Comparison of ENCODE assay signal across 9 cellular contexts in the genomic region with DNA sequence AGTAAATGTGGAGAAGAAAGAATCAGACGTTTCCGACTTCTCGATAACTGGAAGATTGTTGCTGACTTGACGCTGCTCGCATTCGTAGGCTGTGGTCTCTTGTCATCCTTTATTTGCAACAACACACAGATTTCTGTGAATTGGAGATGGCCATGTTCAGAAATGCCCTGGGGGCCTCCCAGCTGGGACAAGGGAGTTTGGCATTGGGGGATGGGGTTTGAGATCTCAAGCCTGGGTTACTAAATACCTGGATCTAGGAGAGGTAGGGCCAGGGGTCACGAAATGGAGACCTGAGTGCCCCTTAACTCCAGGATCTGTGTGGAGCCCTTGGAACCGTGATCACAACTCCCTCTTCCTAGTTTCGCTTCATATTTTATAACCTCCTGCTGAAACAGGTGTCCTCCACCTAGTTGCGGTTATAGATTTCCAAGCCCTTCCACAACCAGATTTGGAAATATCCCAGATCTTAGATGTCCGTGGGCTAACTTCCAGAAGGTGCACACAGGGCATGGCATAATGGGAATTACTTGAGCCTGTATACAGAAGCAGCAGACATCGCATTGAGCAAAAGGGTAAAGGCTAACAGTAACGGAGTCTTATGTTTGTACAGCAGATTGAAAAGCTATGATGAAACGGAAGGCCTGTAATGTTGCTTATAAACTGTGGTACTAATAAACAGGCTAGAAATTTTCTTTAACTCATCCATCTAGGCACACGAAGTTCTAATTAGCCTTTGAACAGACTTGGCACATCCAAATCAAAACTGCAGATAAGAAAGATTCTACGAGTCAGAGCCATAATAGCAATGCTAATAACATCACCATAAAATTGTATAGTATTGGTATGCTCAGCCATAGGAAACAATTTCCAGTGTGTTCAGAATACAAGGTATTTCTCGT. TPM values are rescaled to one million over a fixed set of nuclear protein-coding genes. Genes with fewer than 3 reads are reported as not detected.
DNase-seq lines count a peak whose midpoint lies in the region; ATAC-seq and TF ChIP-seq lines count a peak whose summit lies in the region.
"Had no signal": no experiment of that assay in that cellular context is flagged by ENCODE, and none has a peak within 500 bp of the region (broad histone marks: within the 10 kb centered on the region; RNA-seq: fewer than 3 reads in every experiment).

No MANE protein-coding gene starts in this region.

- peak overlapping the region; percentile 97 for H3K27ac ChIP-seq in CD4-positive, CD25-positive, alpha-beta regulatory T cell (ENCODE audit: insufficient read depth, low read length, poor library complexity, severe bottlenecking)
- H3K27ac ChIP-seq in lung (ENCODE audit: low read depth in 1 of 2, low read length in 1 of 2) = peak overlapping the region; percentile 84 to 88
- H3K27ac ChIP-seq in tibial artery = peak overlapping the region; percentile 99

- peaks cover 13 to 34% (median 24%) of the 10 kb centered on the region in 4 donors for H3K4me1 Mint-ChIP-seq in CD4-positive, CD25-positive, alpha-beta regulatory T cell

- DNase-seq in CD4-positive, CD25-positive, alpha-beta regulatory T cell = peak in 2 of 3 donors; percentile 7 to 76
- DNase-seq in HFF-Myc (ENCODE audit: extremely low read depth, low read depth) = no peak
- peak; percentile 23 for DNase-seq in UCSD-AML1 (lab: John Stamatoyannopoulos, UW; ENCODE audit: unreplicated experiment)
- peak; percentile 33 for DNase-seq in dermis blood vessel endothelial cell
- DNase-seq in lung (ENCODE audit: low spot score) = no peak
- DNase-seq in tibial artery = no peak
- no peak for DNase-seq in NCI-H187 treated with DMSO at 0.1 percent for 48 hours (lab: John Stamatoyannopoulos, UW)
- no peak for DNase-seq in SKM-1 (lab: John Stamatoyannopoulos, UW; ENCODE audit: unreplicated experiment)

- no peak overlapping the region for H3K27ac Mint-ChIP-seq in CD4-positive, CD25-positive, alpha-beta regulatory T cell

- 5 to 6% methylated on average over 17 of the region's 17 CpGs for WGBS in lung, 2 donors

- H3K4me1 ChIP-seq in CD4-positive, CD25-positive, alpha-beta regulatory T cell (ENCODE audit: control insufficient read depth, insufficient read depth, low read length, poor library complexity, severe bottlenecking) = peaks cover 31% of the 10 kb centered on the region
- H3K4me1 ChIP-seq in lung (ENCODE audit: control insufficient read depth in 2 of 2, insufficient read depth in 2 of 2, low read length in 2 of 2) = peaks cover 4 to 20% of the 10 kb centered on the region in 2 donors
- H3K4me1 ChIP-seq in tibial artery = peaks cover 0 to 39% (median 17%) of the 10 kb centered on the region in 4 donors

- H3K4me3 ChIP-seq in CD4-positive, CD25-positive, alpha-beta regulatory T cell (ENCODE audit: low read depth, low read length) = peak overlapping the region; percentile 99
- peak overlapping the region; percentile 72 for H3K4me3 ChIP-seq in HFF-Myc (replicated peaks; ENCODE audit: low read depth, low read length)
- peak overlapping the region; percentile 42 for H3K4me3 ChIP-seq in lung
- peak overlapping the region; percentile 100 for H3K4me3 ChIP-seq in tibial artery

- H3K36me3 ChIP-seq in CD4-positive, CD25-positive, alpha-beta regulatory T cell (ENCODE audit: control insufficient read depth, insufficient read depth, low read length) = no peaks in the 10 kb centered on the region
- no peaks in the 10 kb centered on the region for H3K36me3 ChIP-seq in lung (ENCODE audit: control insufficient read depth in 2 of 2, insufficient read depth in 2 of 2, low read length in 2 of 2)
- no peaks in the 10 kb centered on the region for H3K36me3 ChIP-seq in tibial artery

- no peak overlapping the region for H3K4me3 Mint-ChIP-seq in CD4-positive, CD25-positive, alpha-beta regulatory T cell
- H3K4me3 Mint-ChIP-seq: IgD-negative memory B cell had no signal

- no peaks in the 10 kb centered on the region for H3K27me3 Mint-ChIP-seq in CD4-positive, CD25-positive, alpha-beta regulatory T cell
- H3K27me3 Mint-ChIP-seq: IgD-negative memory B cell had no signal

- H3K9me3 ChIP-seq in CD4-positive, CD25-positive, alpha-beta regulatory T cell (ENCODE audit: control insufficient read depth in 2 of 2, low read length in 2 of 2) = no peaks in the 10 kb centered on the region
- no peaks in the 10 kb centered on the region for H3K9me3 ChIP-seq in lung (ENCODE audit: control insufficient read depth in 2 of 2, insufficient read depth in 1 of 2, low read length in 1 of 2)
- no peaks in the 10 kb centered on the region for H3K9me3 ChIP-seq in tibial artery

- no peaks in the 10 kb centered on the region for H3K27me3 ChIP-seq in CD4-positive, CD25-positive, alpha-beta regulatory T cell (ENCODE audit: control insufficient read depth, insufficient read depth, low read length)
- H3K27me3 ChIP-seq in lung (ENCODE audit: control insufficient read depth, insufficient read depth) (no peaks in the 10 kb centered on the region), tibial artery (no peaks in the 10 kb centered on the region)

- peak; percentile 1 to 2 for ATAC-seq in CD4-positive, CD25-positive, alpha-beta regulatory T cell (ENCODE audit: low read depth in 2 of 2)
- ATAC-seq in lung (ENCODE audit: insufficient read depth, low FRiP score) = no peak

- TF ChIP-seq CTCF in HFF-Myc (IDR thresholded peaks at IDR 0.05; ENCODE audit: low read depth, low read length, missing control alignments) (no peak), lung (IDR thresholded peaks at IDR 0.05; ENCODE audit: control extremely low read depth, extremely low read depth) (no peak), tibial artery (IDR thresholded peaks at IDR 0.05) (no peak)

- no peaks in the 10 kb centered on the region for H3K36me3 Mint-ChIP-seq in CD4-positive, CD25-positive, alpha-beta regulatory T cell
- H3K36me3 Mint-ChIP-seq: IgD-negative memory B cell had no signal

- H3K9me3 Mint-ChIP-seq in CD4-positive, CD25-positive, alpha-beta regulatory T cell = no peaks in the 10 kb centered on the region
- H3K9me3 Mint-ChIP-seq: IgD-negative memory B cell had no signal

- intact Hi-C loops in tibial artery (cut with DNase I; ENCODE audit: low total_unique reads) = loop anchor here (2.0 to 10.0 kb wide), 2 partner anchors 49 to 183 kb away; a partner anchor contains a TSS

RNA-seq across cellular contexts. Expression of a gene that starts 1.0 kb away (rescaled TPM):
- total RNA-seq in CD4-positive, CD25-positive, alpha-beta regulatory T cell = 32.8 TPM
- polyA plus RNA-seq in CD4-positive, CD25-positive, alpha-beta regulatory T cell = 1 to 10 TPM; 3.1 to 4.3 (median 3.4) TPM
- 6.5 and 12.3 TPM in 2 replicates for total RNA-seq in dermis blood vessel endothelial cell
- 10 to 100 TPM; 14.3 to 21.3 TPM for total RNA-seq in lung
- polyA plus RNA-seq in lung = 1 to 10 TPM; 5.2 to 5.4 TPM

RNA-seq across cellular contexts. Expression of a gene that starts 48.6 kb away (rescaled TPM):
- total RNA-seq in CD4-positive, CD25-positive, alpha-beta regulatory T cell = 70.2 TPM
- polyA plus RNA-seq in CD4-positive, CD25-positive, alpha-beta regulatory T cell = 10 to 100 TPM; 72.5 to 85.0 (median 81.6) TPM
- total RNA-seq in dermis blood vessel endothelial cell (200 and 201 TPM in 2 replicates), lung (10 to 100 TPM; 58.2 to 82.7 TPM)
- 10 to 100 TPM; 27.8 to 64.6 TPM for polyA plus RNA-seq in lung

RNA-seq across cellular contexts. Expression of a gene that starts 49.4 kb away (rescaled TPM):
- 19.3 TPM for total RNA-seq in CD4-positive, CD25-positive, alpha-beta regulatory T cell
- 10 to 100 TPM; 30.2 to 50.6 (median 45.2) TPM for polyA plus RNA-seq in CD4-positive, CD25-positive, alpha-beta regulatory T cell
- 150 and 196 TPM in 2 replicates for total RNA-seq in dermis blood vessel endothelial cell
- total RNA-seq in lung = 10 to 100 TPM; 68.5 to 99.6 TPM
- 10 to 100 TPM; 23.1 to 32.2 TPM for polyA plus RNA-seq in lung

Comparison
In these comparisons a context has a peak if more than half of its experiments do, and no peak if none do; other contexts are left out.
1. DNase-seq: peak in CD4-positive, CD25-positive, alpha-beta regulatory T cell (2 of 3), UCSD-AML1 (single experiment) and dermis blood vessel endothelial cell (single experiment); none in HFF-Myc (single experiment), lung (single experiment), tibial artery (0 of 2), NCI-H187 treated with DMSO at 0.1 percent for 48 hours (single experiment) and SKM-1 (single experiment).
2. H3K4me3 ChIP-seq: peak in every context shown above with its lines; median percentile 100 in tibial artery; 99 in CD4-positive, CD25-positive, alpha-beta regulatory T cell; 72 in HFF-Myc; 42 in lung.
3. Peak in every context shown above with its lines, with median percentiles within 50 percentile points of each other: H3K27ac ChIP-seq.